8 cellular contexts compared by ENCODE assay signal in the genomic region with DNA sequence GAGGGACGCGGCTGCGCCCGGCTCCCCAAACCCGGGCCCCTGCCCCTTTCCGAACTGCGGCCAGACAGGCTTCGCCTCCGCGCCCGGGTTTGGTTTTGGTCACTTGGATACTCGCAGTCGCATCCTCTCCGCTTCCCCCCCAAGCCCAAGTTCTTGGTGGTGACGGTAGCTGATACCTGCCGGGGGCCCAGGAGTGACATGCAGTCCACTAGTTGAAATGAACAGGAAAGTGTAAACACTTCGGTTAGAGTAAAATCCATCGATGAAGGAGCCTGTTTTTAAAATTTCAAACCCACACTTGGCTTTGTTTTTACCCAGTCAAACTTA. TPM values are rescaled to one million over a fixed set of nuclear protein-coding genes. Genes with fewer than 3 reads are reported as not detected.
DNase-seq lines count a peak whose midpoint lies in the region; TF ChIP-seq lines count a peak whose summit lies in the region.

No MANE protein-coding gene starts in this region.

- H3K27ac Mint-ChIP-seq in activated CD4-positive, alpha-beta T cell treated with anti-CD3 and anti-CD28 coated beads, Interleukin-2, amount 10 ng/mL, durations not matched to agents 7 days and 5 days: peak overlapping the region; percentile 81
- H3K27ac Mint-ChIP-seq in mesothelial cell of epicardium: peak overlapping the region; percentile 53
- peak overlapping the region; percentile 64 for H3K27ac Mint-ChIP-seq in type B pancreatic cell

- no peaks in the 10 kb centered on the region for H3K36me3 Mint-ChIP-seq in activated CD4-positive, alpha-beta T cell treated with anti-CD3 and anti-CD28 coated beads, Interleukin-2, amount 10 ng/mL, durations not matched to agents 7 days and 5 days (ENCODE audit: low read depth)
- no peaks in the 10 kb centered on the region for H3K36me3 Mint-ChIP-seq in mesothelial cell of epicardium
- peaks cover 4% of the 10 kb centered on the region for H3K36me3 Mint-ChIP-seq in type B pancreatic cell

- H3K27me3 Mint-ChIP-seq in activated CD4-positive, alpha-beta T cell treated with anti-CD3 and anti-CD28 coated beads, Interleukin-2, amount 10 ng/mL, durations not matched to agents 7 days and 5 days: peaks cover 27% of the 10 kb centered on the region
- no peaks in the 10 kb centered on the region for H3K27me3 Mint-ChIP-seq in mesothelial cell of epicardium (ENCODE audit: low read depth)
- H3K27me3 Mint-ChIP-seq in type B pancreatic cell: peaks cover 15% of the 10 kb centered on the region

- no peak for TF ChIP-seq CTCF in cardiac fibroblast (IDR thresholded peaks at IDR 0.05; ENCODE audit: low read depth, low read length)
- no peak for TF ChIP-seq CTCF in mesothelial cell of epicardium (IDR thresholded peaks at IDR 0.05; ENCODE audit: unreplicated experiment)
- no peak for TF ChIP-seq CTCF in type B pancreatic cell (conservative IDR thresholded peaks at IDR 0.05)

- peaks cover 13% of the 10 kb centered on the region for H3K4me1 Mint-ChIP-seq in activated CD4-positive, alpha-beta T cell treated with anti-CD3 and anti-CD28 coated beads, Interleukin-2, amount 10 ng/mL, durations not matched to agents 7 days and 5 days
- H3K4me1 Mint-ChIP-seq in mesothelial cell of epicardium: peaks cover 19% of the 10 kb centered on the region
- H3K4me1 Mint-ChIP-seq in type B pancreatic cell (ENCODE audit: unreplicated experiment): peaks cover 11% of the 10 kb centered on the region

- H3K9me3 Mint-ChIP-seq in activated CD4-positive, alpha-beta T cell treated with anti-CD3 and anti-CD28 coated beads, Interleukin-2, amount 10 ng/mL, durations not matched to agents 7 days and 5 days: no peaks in the 10 kb centered on the region
- H3K9me3 Mint-ChIP-seq in mesothelial cell of epicardium: no peaks in the 10 kb centered on the region
- no peaks in the 10 kb centered on the region for H3K9me3 Mint-ChIP-seq in type B pancreatic cell

- POLR2A ChIA-PET in activated CD4-positive, alpha-beta T cell treated with anti-CD3 and anti-CD28 coated beads, Interleukin-2, amount 10 ng/mL, durations not matched to agents 7 days and 5 days (lab: Charles Lee): no interaction called here

- CTCF ChIA-PET in activated CD4-positive, alpha-beta T cell treated with anti-CD3 and anti-CD28 coated beads, Interleukin-2, amount 10 ng/mL, durations not matched to agents 7 days and 5 days (lab: Charles Lee): no interaction called here

- no peak for DNase-seq in activated CD4-positive, alpha-beta T cell treated with anti-CD3 and anti-CD28 coated beads, Interleukin-2, amount 10 ng/mL, durations not matched to agents 7 days and 5 days
- no peak for DNase-seq in activated CD4-positive, alpha-beta T cell treated with anti-CD3 and anti-CD28 coated beads, Interleukin-2, amount 50 U/mL, for 1 hour
- DNase-seq in Jurkat, Clone E6-1 (ENCODE audit: low read depth, low spot score): no peak
- no peak for DNase-seq in cardiac fibroblast (ENCODE audit: low read depth in 2 of 2)
- DNase-seq in mesothelial cell of epicardium (ENCODE audit: low spot score in 2 of 2, unreplicated experiment in 2 of 2): peak in 1 of 2 experiments; percentile 26
- no peak for DNase-seq in type B pancreatic cell (ENCODE audit: extremely low spot score, unreplicated experiment)
- DNase-seq in activated gamma-delta T cell (lab: John Stamatoyannopoulos, UW): no peak
- no peak for DNase-seq in stimulated activated CD4-positive, alpha-beta T cell treated with anti-CD3 and anti-CD28 coated beads, Interleukin-15, amount 100 ng/mL, for 24 hours

- H3K4me3 ChIP-seq in Jurkat, Clone E6-1 (ENCODE audit: low read length): peak overlapping the region; percentile 65
- peak overlapping the region; percentile 91 to 97 for H3K4me3 ChIP-seq in cardiac fibroblast (replicated peaks in 1 of 2; ENCODE audit: low read depth in 2 of 2, low read length in 2 of 2)

- peak overlapping the region; percentile 71 for H3K4me3 Mint-ChIP-seq in activated CD4-positive, alpha-beta T cell treated with anti-CD3 and anti-CD28 coated beads, Interleukin-2, amount 10 ng/mL, durations not matched to agents 7 days and 5 days
- peak overlapping the region; percentile 91 for H3K4me3 Mint-ChIP-seq in mesothelial cell of epicardium
- peak overlapping the region; percentile 94 for H3K4me3 Mint-ChIP-seq in type B pancreatic cell

RNA-seq across cellular contexts. Expression of a gene that starts 0.7 kb away (rescaled TPM):
- 1 to 10 TPM; 1.5 to 1.9 TPM for total RNA-seq in activated CD4-positive, alpha-beta T cell treated with anti-CD3 and anti-CD28 coated beads, Interleukin-2, amount 10 ng/mL, durations not matched to agents 7 days and 5 days
- polyA plus RNA-seq in Jurkat, Clone E6-1 (2012; ENCODE audit: insufficient read depth, insufficient read length): 2.3 TPM
- total RNA-seq in mesothelial cell of epicardium: 12.6 to 14.0 TPM (median 13.2 TPM) in 3 replicates
- 2.2 and 14.1 TPM in 2 replicates for total RNA-seq in type B pancreatic cell (ENCODE audit: low replicate concordance)
